Comparison of ENCODE assay signal across 13 cellular contexts in genomic region chr16:84356591-84357116, GRCh38. TPM values are rescaled to one million over a fixed set of nuclear protein-coding genes. Genes with fewer than 3 reads are reported as not detected.
DNase-seq lines count a peak whose midpoint lies in the region; ATAC-seq and TF ChIP-seq lines count a peak whose summit lies in the region.
"Had no signal": no experiment of that assay in that cellular context is flagged by ENCODE, and none has a peak within 500 bp of the region (broad histone marks: within the 10 kb centered on the region; RNA-seq: fewer than 3 reads in every experiment).

No MANE protein-coding gene starts in this region.

- peaks cover 22% of the 10 kb centered on the region for H3K4me1 Mint-ChIP-seq in GM23338

- ATAC-seq in GM23338: peak; percentile 42
- ATAC-seq in GM18867 (IDR thresholded peaks at IDR 0.05; ENCODE audit: unreplicated experiment): no peak
- ATAC-seq in HG02870 (IDR thresholded peaks at IDR 0.05; ENCODE audit: unreplicated experiment): no peak

- BruUV-seq in PC-9 (replicated peaks; lab: Mats Ljungman, UMichigan): no TSS peak

- H4K20me1 ChIP-seq in GM23338 (replicated peaks; ENCODE audit: insufficient read depth) (no peaks in the 10 kb centered on the region), PC-9 (ENCODE audit: insufficient read depth) (no peaks in the 10 kb centered on the region)

- H3K4me1 ChIP-seq in GM23338 (ENCODE audit: insufficient read depth) (no peaks in the 10 kb centered on the region; the same call in 1 of the 2 replicates), PC-9 (replicated peaks; ENCODE audit: insufficient read depth) (peaks cover 58% of the 10 kb centered on the region), prostate gland (replicated peaks) (no peaks in the 10 kb centered on the region)

- WGBS in prostate gland: 40% methylated on average over 11 of the region's 11 CpGs

- H3K9me2 ChIP-seq in GM23338 (ENCODE audit: insufficient read depth): no peaks in the 10 kb centered on the region
- no peaks in the 10 kb centered on the region for H3K9me2 ChIP-seq in PC-9 (ENCODE audit: insufficient read depth)

- no peak overlapping the region for H3K4me2 ChIP-seq in GM23338
- H3K4me2 ChIP-seq in PC-9: peak overlapping the region; percentile 83

- in situ Hi-C loops in brain microvascular endothelial cell (cut with HindIII; ENCODE audit: low pct_ligation_motif_present, low sequenced_read_pairs): no loop called here

- H2AFZ ChIP-seq in GM23338 (no peak overlapping the region), PC-9 (no peak overlapping the region; the same call in 1 of the 2 replicates)

- no peak overlapping the region for H3K4me3 Mint-ChIP-seq in GM23338

- H3K4me3 ChIP-seq in GM23338 (no peak overlapping the region), PC-9 (peak overlapping the region; percentile 28; the same call in 1 of the 2 replicates), prostate gland (no peak overlapping the region), brain microvascular endothelial cell (ENCODE audit: low read depth, low read length) (no peak overlapping the region)
- H3K4me3 ChIP-seq: sigmoid colon had no signal

- TF ChIP-seq CTCF in GM23338 (conservative IDR thresholded peaks at IDR 0.05; ENCODE audit: low read depth in 2 of 2) (no peak), PC-9 (conservative IDR thresholded peaks at IDR 0.05) (no peak), prostate gland (IDR thresholded peaks at IDR 0.05) (no peak), brain microvascular endothelial cell (IDR thresholded peaks at IDR 0.05; ENCODE audit: low read depth, low read length, missing control alignments) (no peak)

- no peak for TF ChIP-seq POLR2A in prostate gland (IDR thresholded peaks at IDR 0.05)

- H3K27ac Mint-ChIP-seq in GM23338: no peak overlapping the region

- POLR2A ChIA-PET in PC-9 (lab: Charles Lee; ENCODE audit: unreplicated experiment): interaction anchor here (0.6 to 0.7 kb wide), 2 partner anchors 10 to 198 kb away, joined by 3 to 5 read pairs; no protein-coding TSS in a partner anchor

- H3K36me3 ChIP-seq in GM23338 (ENCODE audit: insufficient read depth) (no peaks in the 10 kb centered on the region), PC-9 (ENCODE audit: low read depth) (no peaks in the 10 kb centered on the region), prostate gland (no peaks in the 10 kb centered on the region), brain microvascular endothelial cell (replicated peaks) (no peaks in the 10 kb centered on the region)
- H3K36me3 ChIP-seq: sigmoid colon had no signal

- H3K27me3 Mint-ChIP-seq in GM23338 (ENCODE audit: insufficient read depth, low read depth, poor library complexity): peaks cover 5% of the 10 kb centered on the region

- H3K27me3 ChIP-seq in GM23338 (ENCODE audit: insufficient read depth) (no peaks in the 10 kb centered on the region), PC-9 (ENCODE audit: insufficient read depth, low read depth) (no peaks in the 10 kb centered on the region), prostate gland (replicated peaks; ENCODE audit: insufficient read depth) (no peaks in the 10 kb centered on the region), brain microvascular endothelial cell (replicated peaks) (peaks cover 12% of the 10 kb centered on the region)
- H3K27me3 ChIP-seq: sigmoid colon had no signal

- H3K27ac ChIP-seq in GM23338 (ENCODE audit: low read depth) (no peak overlapping the region), PC-9 (peak overlapping the region; percentile 83), prostate gland (peak overlapping the region; percentile 55 to 70), brain microvascular endothelial cell (no peak overlapping the region)
- H3K27ac ChIP-seq: sigmoid colon had no signal

- no peaks in the 10 kb centered on the region for H3K79me2 ChIP-seq in GM23338 (replicated peaks; ENCODE audit: insufficient read depth)
- H3K79me2 ChIP-seq in PC-9 (ENCODE audit: low read depth): no peaks in the 10 kb centered on the region

- H3F3A ChIP-seq in GM23338 (replicated peaks; ENCODE audit: low read depth): no peaks in the 10 kb centered on the region
- peaks cover 36% of the 10 kb centered on the region for H3F3A ChIP-seq in PC-9 (ENCODE audit: insufficient read depth, low read depth)

- DNase-seq in GM23338 (ENCODE audit: low spot score) (no peak), PC-9 (peak; percentile 60 to 91), globus pallidus (ENCODE audit: low spot score) (peak; percentile 98), prostate gland (ENCODE audit: low spot score) (peak; percentile 88), activated gamma-delta T cell (lab: John Stamatoyannopoulos, UW) (no peak), brain microvascular endothelial cell (no peak)
- DNase-seq: activated CD8-positive, alpha-beta memory T cell treated with anti-CD3 and anti-CD28 coated beads, Interleukin-2, amount 50 U/mL, for 48 hours; central memory CD4-positive, alpha-beta T cell; DMS 273 treated with DMSO at 0.1 percent for 48 hours; KG1; sigmoid colon had no signal

- intact Hi-C loops in PC-9 (cut with micrococcal nuclease; ENCODE audit: unreplicated experiment): loop anchor here (1.0 kb wide), 1 partner anchor 263 kb away; no protein-coding TSS in a partner anchor
- intact Hi-C loops in prostate gland (cut with DNase I): no loop called here

- H3K9me3 Mint-ChIP-seq in GM23338: no peaks in the 10 kb centered on the region; the same call in 2 of the 3 replicates

- CTCF ChIA-PET in PC-9 (lab: Charles Lee): no interaction called here

- H3K9me3 ChIP-seq in PC-9 (ENCODE audit: insufficient read depth, low read depth) (no peaks in the 10 kb centered on the region), prostate gland (no peaks in the 10 kb centered on the region)
- H3K9me3 ChIP-seq: sigmoid colon had no signal

- no peaks in the 10 kb centered on the region for H3K36me3 Mint-ChIP-seq in GM23338 (ENCODE audit: low read depth)

TF ChIP-seq in GM23338, 12 proteins besides CTCF, POLR2A, EP300 and RAD21 (continues in another document):
- TF ChIP-seq STAT1 (IDR thresholded peaks at IDR 0.05; ENCODE audit: unreplicated experiment): no peak
- TF ChIP-seq ETS1 (IDR thresholded peaks at IDR 0.05): no peak
- TF ChIP-seq JUNB (IDR thresholded peaks at IDR 0.05; ENCODE audit: unreplicated experiment): no peak
- no peak for TF ChIP-seq NANOG (IDR thresholded peaks at IDR 0.05; ENCODE audit: borderline replicate concordance)
- TF ChIP-seq ZNF114 (CRISPR knock-in tag; IDR thresholded peaks at IDR 0.05): no peak
- no peak for TF ChIP-seq POLR2AphosphoS5 (IDR thresholded peaks at IDR 0.05; ENCODE audit: low read depth)
- TF ChIP-seq ZNF331 (CRISPR knock-in tag; IDR thresholded peaks at IDR 0.05; ENCODE audit: low read depth): no peak

RNA-seq across cellular contexts. Expression of gene ATP2C2, which starts 11.7 kb away (rescaled TPM):
- 2.1 and 2.3 TPM in 2 replicates for total RNA-seq in GM23338 (2014; rRNA removed; shearing (Covaris generic))
- 2.1 and 2.9 TPM in 2 replicates for polyA plus RNA-seq in GM23338 (2016; fragmentation: Nextera tagmentation; extraction: Ambion mirVana)
- total RNA-seq in PC-9 (2021): 11.9 and 17.2 TPM in 2 replicates
- 10 to 100 TPM; 43.7 to 56.1 TPM for total RNA-seq in prostate gland

Comparison
In these comparisons a context has a peak if more than half of its experiments do, and no peak if none do; other contexts are left out.
1. DNase-seq: peak in PC-9 (2 of 2), globus pallidus (single experiment) and prostate gland (single experiment); none in GM23338 (single experiment), activated gamma-delta T cell (single experiment) and brain microvascular endothelial cell (single experiment).
2. H3K27ac ChIP-seq: peak in PC-9 (single experiment) and prostate gland (2 of 2); none in GM23338 (single experiment) and brain microvascular endothelial cell (single experiment).